15 cellular contexts compared by ENCODE assay signal in genomic region chr13:43433691-43434121, GRCh38.
"Had no signal": no experiment of that assay in that cellular context is flagged by ENCODE, and none has a peak within 500 bp of the region (broad histone marks: within the 10 kb centered on the region; RNA-seq: fewer than 3 reads in every experiment).

No MANE protein-coding gene starts in this region.

- H3K4me3 ChIP-seq: prostate gland, sigmoid colon, testis had no signal

- H3K27ac ChIP-seq: prostate gland, sigmoid colon, testis, WERI-Rb-1 had no signal

- ATAC-seq: activated T-helper 17 cell treated with anti-CD3 and anti-CD28 coated beads, Interleukin-2, amount 50 U/mL, for 72 hours; left colon had no signal

- H3K4me3 Mint-ChIP-seq: activated naive CD4-positive, alpha-beta T cell treated with anti-CD3 and anti-CD28 coated beads for 36 hours; activated T-helper 17 cell treated with anti-CD3 and anti-CD28 coated beads, Interleukin-2, amount 50 U/mL, for 72 hours; nephron progenitor cell; stimulated activated naive CD8-positive, alpha-beta T cell treated with anti-CD3 and anti-CD28 coated beads, Interleukin-15, Interleukin-2, amounts not matched to agents 100 ng/mL and 50 ng/mL, for 24 hours had no signal

- H3K9me3 Mint-ChIP-seq: activated naive CD4-positive, alpha-beta T cell treated with anti-CD3 and anti-CD28 coated beads for 36 hours; activated T-helper 17 cell treated with anti-CD3 and anti-CD28 coated beads, Interleukin-2, amount 50 U/mL, for 72 hours; nephron progenitor cell; stimulated activated naive CD8-positive, alpha-beta T cell treated with anti-CD3 and anti-CD28 coated beads, Interleukin-15, Interleukin-2, amounts not matched to agents 100 ng/mL and 50 ng/mL, for 24 hours had no signal

- H3K9me3 ChIP-seq: prostate gland, sigmoid colon, testis had no signal

- H3K4me1 ChIP-seq: prostate gland, testis had no signal

- DNase-seq: activated CD4-positive, alpha-beta T cell treated with anti-CD3 and anti-CD28 coated beads for 48 hours; activated naive CD4-positive, alpha-beta T cell treated with anti-CD3 and anti-CD28 coated beads for 36 hours; activated T-cell treated with anti-CD3 and anti-CD28 coated beads for 4 hours; central memory CD4-positive, alpha-beta T cell; effector memory CD4-positive, alpha-beta T cell; left colon; nephron progenitor cell; sigmoid colon; stimulated activated CD4-positive, alpha-beta T cell treated with anti-CD3 and anti-CD28 coated beads, Interleukin-4, amount 100 ng/mL, for 24 hours; T-helper 1 cell; testis; WERI-Rb-1 had no signal

- H3K27me3 ChIP-seq: sigmoid colon, testis had no signal

- H3K36me3 ChIP-seq: prostate gland, sigmoid colon, WERI-Rb-1 had no signal

- H3K4me1 Mint-ChIP-seq: activated T-helper 17 cell treated with anti-CD3 and anti-CD28 coated beads, Interleukin-2, amount 50 U/mL, for 72 hours had no signal

- H3K27ac Mint-ChIP-seq: activated naive CD4-positive, alpha-beta T cell treated with anti-CD3 and anti-CD28 coated beads for 36 hours; activated T-helper 17 cell treated with anti-CD3 and anti-CD28 coated beads, Interleukin-2, amount 50 U/mL, for 72 hours; nephron progenitor cell; stimulated activated naive CD8-positive, alpha-beta T cell treated with anti-CD3 and anti-CD28 coated beads, Interleukin-15, Interleukin-2, amounts not matched to agents 100 ng/mL and 50 ng/mL, for 24 hours had no signal
